ENCODE assay signal across 1 cellular context in the genomic region with DNA sequence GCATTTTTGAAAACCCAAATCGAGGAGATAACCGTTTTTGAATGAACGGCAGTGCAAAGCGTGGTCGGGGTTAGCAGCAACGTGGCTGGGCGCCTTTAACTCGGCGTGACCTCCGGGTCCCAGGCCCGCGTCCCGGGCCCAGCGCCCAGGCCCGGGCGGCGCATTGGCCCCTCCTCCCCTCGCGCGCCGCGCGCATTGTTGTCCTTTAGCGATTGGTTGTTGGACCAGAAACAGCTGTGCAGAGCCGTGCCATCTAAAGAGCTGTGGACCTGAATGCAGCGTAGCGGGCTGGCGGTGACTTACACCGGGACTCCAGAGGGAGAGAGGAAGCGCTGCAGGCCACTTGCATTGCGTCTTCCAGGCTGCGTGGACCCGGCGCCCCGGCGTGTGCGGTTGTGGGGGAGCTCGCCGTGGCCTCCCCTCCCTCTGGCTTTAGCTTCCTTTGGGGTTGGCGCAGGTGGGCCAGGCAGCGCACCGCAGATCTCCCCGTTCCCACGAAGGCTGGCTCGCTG.
TF ChIP-seq lines count a peak whose summit lies in the region.

A gene with protein sequence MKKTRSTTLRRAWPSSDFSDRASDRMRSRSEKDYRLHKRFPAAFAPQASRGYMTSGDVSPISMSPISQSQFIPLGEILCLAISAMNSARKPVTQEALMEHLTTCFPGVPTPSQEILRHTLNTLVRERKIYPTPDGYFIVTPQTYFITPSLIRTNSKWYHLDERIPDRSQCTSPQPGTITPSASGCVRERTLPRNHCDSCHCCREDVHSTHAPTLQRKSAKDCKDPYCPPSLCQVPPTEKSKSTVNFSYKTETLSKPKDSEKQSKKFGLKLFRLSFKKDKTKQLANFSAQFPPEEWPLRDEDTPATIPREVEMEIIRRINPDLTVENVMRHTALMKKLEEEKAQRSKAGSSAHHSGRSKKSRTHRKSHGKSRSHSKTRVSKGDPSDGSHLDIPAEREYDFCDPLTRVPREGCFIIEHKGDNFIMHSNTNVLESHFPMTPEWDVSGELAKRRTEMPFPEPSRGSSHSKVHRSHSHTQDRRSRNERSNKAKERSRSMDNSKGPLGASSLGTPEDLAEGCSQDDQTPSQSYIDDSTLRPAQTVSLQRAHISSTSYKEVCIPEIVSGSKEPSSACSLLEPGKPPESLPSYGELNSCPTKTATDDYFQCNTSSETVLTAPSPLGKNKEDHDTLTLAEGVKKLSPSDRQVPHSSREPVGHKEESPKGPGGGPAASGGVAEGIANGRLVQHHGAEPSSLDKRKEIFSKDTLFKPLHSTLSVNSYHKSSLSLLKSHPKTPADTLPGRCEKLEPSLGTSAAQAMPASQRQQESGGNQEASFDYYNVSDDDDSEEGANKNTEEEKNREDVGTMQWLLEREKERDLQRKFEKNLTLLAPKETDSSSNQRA (N-terminal part only) (plus strand): TSS at position 227 of the 512 bp plus-strand sequence. CDS start 1,484 bp downstream, outside the sequence.

TF ChIP-seq in IMR-90, 13 proteins besides CTCF, POLR2A, EP300 and RAD21 (continued from another document):
- TF ChIP-seq SMC3 (IDR thresholded peaks at IDR 0.05; ENCODE audit: low read depth, low read length) (no peak), RFX5 (IDR thresholded peaks at IDR 0.05; ENCODE audit: low read depth, low read length) (no peak), CEBPB (IDR thresholded peaks at IDR 0.05; ENCODE audit: low read depth, low read length) (no peak), MXI1 (IDR thresholded peaks at IDR 0.05; ENCODE audit: borderline replicate concordance, low read depth, low read length) (no peak), CHD1 (IDR thresholded peaks at IDR 0.05; ENCODE audit: low read depth, low read length) (no peak), FOS (IDR thresholded peaks at IDR 0.05; ENCODE audit: low read depth, low read length) (no peak)
- TF ChIP-seq, protein P1, sequence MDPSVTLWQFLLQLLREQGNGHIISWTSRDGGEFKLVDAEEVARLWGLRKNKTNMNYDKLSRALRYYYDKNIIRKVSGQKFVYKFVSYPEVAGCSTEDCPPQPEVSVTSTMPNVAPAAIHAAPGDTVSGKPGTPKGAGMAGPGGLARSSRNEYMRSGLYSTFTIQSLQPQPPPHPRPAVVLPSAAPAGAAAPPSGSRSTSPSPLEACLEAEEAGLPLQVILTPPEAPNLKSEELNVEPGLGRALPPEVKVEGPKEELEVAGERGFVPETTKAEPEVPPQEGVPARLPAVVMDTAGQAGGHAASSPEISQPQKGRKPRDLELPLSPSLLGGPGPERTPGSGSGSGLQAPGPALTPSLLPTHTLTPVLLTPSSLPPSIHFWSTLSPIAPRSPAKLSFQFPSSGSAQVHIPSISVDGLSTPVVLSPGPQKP (IDR thresholded peaks at IDR 0.05; ENCODE audit: borderline replicate concordance, low read depth, low read length) = no peak
